In the genomic region with DNA sequence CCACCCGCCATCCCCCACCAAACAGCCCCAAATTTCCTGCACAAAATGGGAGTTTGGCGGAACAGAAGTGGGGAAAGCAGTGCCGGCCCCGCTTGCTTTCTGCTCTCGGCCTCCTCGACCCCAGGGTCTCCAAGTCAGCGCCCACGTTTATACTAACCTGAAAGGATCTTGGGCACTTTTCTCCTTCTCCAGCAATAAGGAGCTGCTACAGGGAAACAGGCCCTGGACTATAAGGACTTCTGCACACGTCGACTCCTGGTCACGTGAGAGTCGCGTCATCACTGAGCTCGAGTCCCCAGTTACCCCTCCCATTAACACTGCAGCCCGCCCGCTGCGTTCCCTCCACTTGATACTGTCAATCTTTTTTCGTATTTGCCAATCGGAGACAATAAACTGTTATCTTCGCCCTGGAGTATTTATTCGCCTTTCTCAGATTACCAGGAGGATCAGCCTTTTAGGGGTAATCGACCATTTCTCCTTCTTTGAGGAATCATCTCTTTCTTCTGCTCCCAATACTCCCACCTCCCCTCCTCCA, we compare ENCODE assay signal across 8 cellular contexts. TPM values are rescaled to one million over a fixed set of nuclear protein-coding genes. Genes with fewer than 3 reads are reported as not detected.
DNase-seq lines count a peak whose midpoint lies in the region; ATAC-seq, FAIRE-seq and TF ChIP-seq lines count a peak whose summit lies in the region.

Gene TCEAL8, minus strand, starts transcription at position 235 of the 535 bp plus-strand sequence. CDS start 1,176 bp downstream, outside the sequence.

- H3K36me3 Mint-ChIP-seq in T-helper 2 cell treated with Interferon-gamma antibody and Interleukin-4, amounts not matched to agents 5 μg/mL and 100 μg/mL, for 36 hours (ENCODE audit: low read depth): peaks cover 23% of the 10 kb centered on the region

- DNase-seq in GM12891 (ENCODE audit: insufficient read length, low spot score): no peak
- DNase-seq in NCI-H146 treated with DMSO at 0.1 percent for 48 hours (lab: John Stamatoyannopoulos, UW; ENCODE audit: unreplicated experiment): peak; percentile 67
- DNase-seq in T-helper 2 cell treated with Interferon-gamma antibody and Interleukin-4, amounts not matched to agents 5 μg/mL and 100 μg/mL, for 36 hours (ENCODE audit: low spot score): peak; percentile 52
- DNase-seq in astrocyte of the spinal cord (ENCODE audit: low read depth, low spot score): peak; percentile 57
- DNase-seq in hippocampal formation (lab: John Stamatoyannopoulos, UW): peak; percentile 69 to 75
- DNase-seq in renal cortical epithelial cell (ENCODE audit: low read depth): peak; percentile 72
- no peak for DNase-seq in NK-92 (lab: John Stamatoyannopoulos, UW; ENCODE audit: unreplicated experiment)

- H3K4me3 ChIP-seq in astrocyte of the spinal cord (ENCODE audit: low read depth, low read length): peak within 1 kb of the TSS; percentile 75

- no peaks in the 10 kb centered on the region for H3K9me3 Mint-ChIP-seq in T-helper 2 cell treated with Interferon-gamma antibody and Interleukin-4, amounts not matched to agents 5 μg/mL and 100 μg/mL, for 36 hours

- peak; percentile 89 for ATAC-seq in HG02840 (IDR thresholded peaks at IDR 0.05; ENCODE audit: low FRiP score, unreplicated experiment)

- peaks cover 17% of the 10 kb centered on the region for H3K4me1 Mint-ChIP-seq in T-helper 2 cell treated with Interferon-gamma antibody and Interleukin-4, amounts not matched to agents 5 μg/mL and 100 μg/mL, for 36 hours (ENCODE audit: low read depth)

- H3K27ac Mint-ChIP-seq in T-helper 2 cell treated with Interferon-gamma antibody and Interleukin-4, amounts not matched to agents 5 μg/mL and 100 μg/mL, for 36 hours: peak within 1 kb of the TSS; percentile 96

- FAIRE-seq in GM12891 (lab: Jason Lieb, UNC): peak; percentile 84

- in situ Hi-C loops in astrocyte of the spinal cord (cut with HindIII; ENCODE audit: low sequenced_read_pairs): no loop called here

- peak within 1 kb of the TSS; percentile 98 for H3K4me3 Mint-ChIP-seq in T-helper 2 cell treated with Interferon-gamma antibody and Interleukin-4, amounts not matched to agents 5 μg/mL and 100 μg/mL, for 36 hours

- H3K27me3 Mint-ChIP-seq in T-helper 2 cell treated with Interferon-gamma antibody and Interleukin-4, amounts not matched to agents 5 μg/mL and 100 μg/mL, for 36 hours (ENCODE audit: low read depth): peaks cover 9% of the 10 kb centered on the region

- no peak for TF ChIP-seq CTCF in astrocyte of the spinal cord (IDR thresholded peaks at IDR 0.05; ENCODE audit: low read depth, low read length)

- no peak for TF ChIP-seq POLR2A in GM12891 (IDR thresholded peaks at IDR 0.05; ENCODE audit: low read depth, low read length)

TF ChIP-seq in GM12891, 5 proteins besides CTCF, POLR2A, EP300 and RAD21:
- TF ChIP-seq POU2F2 (IDR thresholded peaks at IDR 0.05; ENCODE audit: low read depth, low read length) (no peak), PAX5 (IDR thresholded peaks at IDR 0.05; ENCODE audit: insufficient read depth, low read length, severe bottlenecking) (no peak), TAF1 (IDR thresholded peaks at IDR 0.05; ENCODE audit: low read depth, low read length) (no peak), SPI1 (IDR thresholded peaks at IDR 0.05; ENCODE audit: low read depth, low read length) (no peak), POLR2AphosphoS5 (IDR thresholded peaks at IDR 0.05; ENCODE audit: low read depth, low read length) (no peak)
TF ChIP-seq in GM12891: peak in this region for 0.

RNA-seq across cellular contexts. Expression of gene TCEAL8, which starts in this region (rescaled TPM):
- polyA plus RNA-seq in GM12891 (2012; ENCODE audit: low read depth, missing spikeins): 45.0 TPM
- 99.0 and 153 TPM in 2 replicates for total RNA-seq in renal cortical epithelial cell

Comparison
In these comparisons a context has a peak if more than half of its experiments do, and no peak if none do; other contexts are left out.
1. DNase-seq: peak in NCI-H146 treated with DMSO at 0.1 percent for 48 hours (single experiment), T-helper 2 cell treated with Interferon-gamma antibody and Interleukin-4, amounts not matched to agents 5 μg/mL and 100 μg/mL, for 36 hours (single experiment), astrocyte of the spinal cord (single experiment), hippocampal formation (2 of 2) and renal cortical epithelial cell (single experiment); none in GM12891 (single experiment) and NK-92 (single experiment).